In genomic region chr12:18643673-18644072, GRCh38 we compare ENCODE assay signal across 16 cellular contexts.
DNase-seq lines count a peak whose midpoint lies in the region; ATAC-seq and TF ChIP-seq lines count a peak whose summit lies in the region.
"Had no signal": no experiment of that assay in that cellular context is flagged by ENCODE, and none has a peak within 500 bp of the region (broad histone marks: within the 10 kb centered on the region; RNA-seq: fewer than 3 reads in every experiment).

No MANE protein-coding gene starts in this region.

- intact Hi-C loops in left ventricle myocardium superior (cut with micrococcal nuclease) (no loop called here), sigmoid colon (cut with DNase I) (no loop called here)

- H3K9me3 ChIP-seq in sigmoid colon: peaks cover 0 to 2% (median 0%) of the 10 kb centered on the region in 4 donors
- H3K9me3 ChIP-seq: breast epithelium, neutrophil had no signal

- H3K27ac ChIP-seq in sigmoid colon: peak overlapping the region in 1 of 4 donors; percentile 43
- H3K27ac ChIP-seq: breast epithelium, neutrophil had no signal

- no peaks in the 10 kb centered on the region for H3K27me3 ChIP-seq in sigmoid colon
- H3K27me3 ChIP-seq: breast epithelium, neutrophil had no signal

- peak in 2 of 4 donors; percentile 26 to 53 for TF ChIP-seq EP300 in sigmoid colon (IDR thresholded peaks at IDR 0.05)

- ATAC-seq in left ventricle myocardium superior: peak; percentile 85
- no peak for ATAC-seq in HG03159 (IDR thresholded peaks at IDR 0.05; ENCODE audit: unreplicated experiment)
- ATAC-seq: stimulated activated naive CD8-positive, alpha-beta T cell treated with anti-CD3 and anti-CD28 coated beads, Interleukin-15, amount 100 ng/mL, for 72 hours had no signal

- H3K4me3 ChIP-seq in sigmoid colon: no peak overlapping the region
- H3K4me3 ChIP-seq: breast epithelium had no signal

- WGBS in sigmoid colon, 2 donors: 66 to 73% methylated on average over 5 of the region's 5 CpGs

- DNase-seq in GM03348 (ENCODE audit: low spot score) (peak; percentile 9), amniotic epithelial cell (ENCODE audit: low read depth) (peak; percentile 88), left ventricle myocardium superior (no peak), sigmoid colon (peak; percentile 67), NCI-H1694 (lab: John Stamatoyannopoulos, UW) (no peak), islet precursor cell (no peak)
- no peak for DNase-seq in stimulated activated CD4-positive, alpha-beta T cell treated with anti-CD3 and anti-CD28 coated beads, Interleukin-4, amount 100 ng/mL, for 1 hour
- DNase-seq: effector CD4-positive, alpha-beta T cell; mesendoderm; NCI-H146; OCI-M1; small intestine; stimulated activated naive CD8-positive, alpha-beta T cell treated with anti-CD3 and anti-CD28 coated beads, Interleukin-15, amount 100 ng/mL, for 72 hours had no signal

- no peak for TF ChIP-seq CTCF in sigmoid colon (IDR thresholded peaks at IDR 0.05)

- no peaks in the 10 kb centered on the region for H3K36me3 ChIP-seq in sigmoid colon
- H3K36me3 ChIP-seq: breast epithelium, neutrophil had no signal

- TF ChIP-seq POLR2A in sigmoid colon (IDR thresholded peaks at IDR 0.05): no peak

- H3K4me1 ChIP-seq in sigmoid colon: peaks cover 0 to 16% (median 14%) of the 10 kb centered on the region in 4 donors
- H3K4me1 ChIP-seq: breast epithelium had no signal

Comparison
In these comparisons a context has a peak if more than half of its experiments do, and no peak if none do; other contexts are left out.
1. DNase-seq: peak in GM03348 (single experiment), amniotic epithelial cell (single experiment) and sigmoid colon (single experiment); none in left ventricle myocardium superior (single experiment), NCI-H1694 (single experiment), stimulated activated CD4-positive, alpha-beta T cell treated with anti-CD3 and anti-CD28 coated beads, Interleukin-4, amount 100 ng/mL, for 1 hour (single experiment) and islet precursor cell (single experiment).